Comparison of ENCODE assay signal across 25 cellular contexts in genomic region chr7:123657304-123657685, GRCh38. TPM values are rescaled to one million over a fixed set of nuclear protein-coding genes. Genes with fewer than 3 reads are reported as not detected.
DNase-seq lines count a peak whose midpoint lies in the region; ATAC-seq and TF ChIP-seq lines count a peak whose summit lies in the region.
"Had no signal": no experiment of that assay in that cellular context is flagged by ENCODE, and none has a peak within 500 bp of the region (broad histone marks: within the 10 kb centered on the region; RNA-seq: fewer than 3 reads in every experiment).

No MANE protein-coding gene starts in this region.

- no peaks in the 10 kb centered on the region for H3K27me3 ChIP-seq in left ventricle myocardium inferior (ENCODE audit: low read depth)
- H3K27me3 ChIP-seq: BLaER1 treated with 17β-estradiol and CSF1 and Interleukin-3, amounts not matched to agents 10 nM and 100 nM; Peyer's patch; SJSA1 had no signal

- H3K27ac ChIP-seq in left ventricle myocardium inferior (replicated peaks), result peak overlapping the region; percentile 93
- H3K27ac ChIP-seq: BLaER1 treated with 17β-estradiol and CSF1 and Interleukin-3, amounts not matched to agents 10 nM and 100 nM; GM23248; Peyer's patch; SJSA1 had no signal

- peaks cover 46% of the 10 kb centered on the region for H3K4me1 ChIP-seq in left ventricle myocardium inferior
- H3K4me1 ChIP-seq: SJSA1 had no signal

- intact Hi-C loops in Right ventricle myocardium superior (cut with DNase I), result no loop called here
- intact Hi-C loops in left ventricle myocardium inferior (cut with micrococcal nuclease), result no loop called here

- no peak for TF ChIP-seq CTCF in left ventricle myocardium inferior (IDR thresholded peaks at IDR 0.05; ENCODE audit: borderline replicate concordance)

- H3K36me3 ChIP-seq in left ventricle myocardium inferior, result peaks cover 10% of the 10 kb centered on the region
- H3K36me3 ChIP-seq: BLaER1 treated with 17β-estradiol and CSF1 and Interleukin-3, amounts not matched to agents 10 nM and 100 nM; Peyer's patch; SJSA1 had no signal

- H3K4me3 ChIP-seq in left ventricle myocardium inferior, result peak overlapping the region; percentile 71
- H3K4me3 ChIP-seq: BLaER1 treated with 17β-estradiol and CSF1 and Interleukin-3, amounts not matched to agents 10 nM and 100 nM; GM23248; Peyer's patch; SJSA1 had no signal

- DNase-seq in Right ventricle myocardium superior, result no peak
- DNase-seq in left ventricle myocardium inferior, result peak; percentile 24
- DNase-seq in myocyte (ENCODE audit: low read depth), result peak; percentile 85
- no peak for DNase-seq in DMS114 treated with DMSO at 0.1 percent for 48 hours (lab: John Stamatoyannopoulos, UW; ENCODE audit: unreplicated experiment)
- no peak for DNase-seq in NK-92 treated with Interleukin-12 subunit alpha and Interleukin-12 subunit beta, amount 100 ng/mL, for 24 hours (lab: John Stamatoyannopoulos, UW)
- no peak for DNase-seq in AG20443 (ENCODE audit: low spot score)
- DNase-seq: ACHN; Caco-2; CD4-positive, alpha-beta memory T cell; DMS 273 treated with DMSO at 0.1 percent for 48 hours; GM23248; H9; HFFc6; KG1; NCI-H1092 treated with DMSO at 0.1 percent for 48 hours; NCI-H146; NCI-H2029; NCI-H226; NCI-H524; NCI-H774; Peyer's patch had no signal

- no peaks in the 10 kb centered on the region for H3K9me3 ChIP-seq in left ventricle myocardium inferior (replicated peaks)
- H3K9me3 ChIP-seq: BLaER1 treated with 17β-estradiol and CSF1 and Interleukin-3, amounts not matched to agents 10 nM and 100 nM; Caco-2; Peyer's patch; SJSA1 had no signal

- ATAC-seq in Right ventricle myocardium superior (ENCODE audit: poor library complexity), result peak; percentile 37
- no peak for ATAC-seq in HG03108 (IDR thresholded peaks at IDR 0.05; ENCODE audit: unreplicated experiment)

RNA-seq across cellular contexts. Expression of gene LMOD2, which starts 1.6 kb away (rescaled TPM):
- total RNA-seq in Right ventricle myocardium superior (511 TPM), left ventricle myocardium inferior (888 TPM), myocyte (125 and 182 TPM in 2 replicates)
- 50.4 TPM for polyA plus RNA-seq in myocyte (2012)
- total RNA-seq: Caco-2; CD4-positive, alpha-beta memory T cell; G401; GM23248; H9; HFFc6; Peyer's patch; SJSA1 had no signal
- polyA plus RNA-seq: GM23248 had no signal

RNA-seq across cellular contexts. Expression of gene ASB15, which starts 55.7 kb away (rescaled TPM):
- 78.6 TPM for total RNA-seq in Right ventricle myocardium superior
- 76.8 TPM for total RNA-seq in left ventricle myocardium inferior
- total RNA-seq in myocyte, result 0.37 TPM in 1 of 2 replicates, not detected in the other
- polyA plus RNA-seq in myocyte (2012), result not detected
- total RNA-seq: Caco-2; CD4-positive, alpha-beta memory T cell; G401; GM23248; H9; HFFc6; Peyer's patch had no signal
- polyA plus RNA-seq: GM23248 had no signal

Comparison
In these comparisons a context has a peak if more than half of its experiments do, and no peak if none do; other contexts are left out.
1. DNase-seq: peak in left ventricle myocardium inferior (single experiment) and myocyte (single experiment); none in Right ventricle myocardium superior (single experiment), DMS114 treated with DMSO at 0.1 percent for 48 hours (single experiment), NK-92 treated with Interleukin-12 subunit alpha and Interleukin-12 subunit beta, amount 100 ng/mL, for 24 hours (single experiment) and AG20443 (single experiment).
2. RNA of gene ASB15, which starts 55.7 kb away (total RNA-seq): 78.6 TPM in Right ventricle myocardium superior (single experiment) and 76.8 TPM in left ventricle myocardium inferior (single experiment); 0.37 TPM in myocyte; every median in the first group is over 10 times any median in the second.